In genomic region chr4:121072080-121072835, GRCh38 we compare ENCODE assay signal across 9 cellular contexts. TPM values are rescaled to one million over a fixed set of nuclear protein-coding genes. Genes with fewer than 3 reads are reported as not detected.
A peak's percentile ranks its signal among the peaks of the same experiment; 100 is the strongest.
DNase-seq lines count a peak whose midpoint lies in the region; ATAC-seq and TF ChIP-seq lines count a peak whose summit lies in the region.
"Had no signal": no experiment of that assay in that cellular context is flagged by ENCODE, and none has a peak within 500 bp of the region (broad histone marks: within the 10 kb centered on the region; RNA-seq: fewer than 3 reads in every experiment).

Gene NDNF (minus strand): TSS chr4:121072535. CDS start chr4:121045837, 26,698 bp downstream.

- H3K36me3 ChIP-seq in CD8-positive, alpha-beta memory T cell (ENCODE audit: insufficient read depth, low read length), result no peaks in the 10 kb centered on the region
- H3K36me3 ChIP-seq in lower lobe of right lung, result no peaks in the 10 kb centered on the region

- peak within 1 kb of the TSS in 3 of 8 donors; percentile 23 to 80 (median 56) for H3K27ac Mint-ChIP-seq in CD8-positive, alpha-beta memory T cell

- H3K4me1 Mint-ChIP-seq in CD8-positive, alpha-beta memory T cell, result peaks cover 20 to 32% (median 22%) of the 10 kb centered on the region in 3 donors

- TF ChIP-seq CTCF in WI38 (IDR thresholded peaks at IDR 0.05; ENCODE audit: low read depth, low read length), result no peak
- no peak for TF ChIP-seq CTCF in lower lobe of right lung (IDR thresholded peaks at IDR 0.05)

- H3K4me3 Mint-ChIP-seq in CD8-positive, alpha-beta memory T cell, result peak within 1 kb of the TSS; percentile 80 to 93 (median 87)

- peaks cover 11% of the 10 kb centered on the region for H3K4me1 ChIP-seq in CD8-positive, alpha-beta memory T cell (ENCODE audit: insufficient read depth, low read length)
- peaks cover 5% of the 10 kb centered on the region for H3K4me1 ChIP-seq in lower lobe of right lung

- no peaks in the 10 kb centered on the region for H3K9me3 ChIP-seq in CD8-positive, alpha-beta memory T cell (ENCODE audit: low read length)
- H3K9me3 ChIP-seq in lower lobe of right lung, result no peaks in the 10 kb centered on the region

- POLR2A ChIA-PET in CD8-positive, alpha-beta memory T cell (lab: Charles Lee), result no interaction called here

- intact Hi-C loops in lower lobe of right lung (cut with DNase I), result no loop called here

- H3K27ac ChIP-seq in CD8-positive, alpha-beta memory T cell (ENCODE audit: low read depth, low read length), result no peak within 1 kb of the TSS
- H3K27ac ChIP-seq in lower lobe of right lung, result peak within 1 kb of the TSS; percentile 81

- DNase-seq in CD8-positive, alpha-beta memory T cell, result peak; percentile 34 to 58 (median 39)
- DNase-seq in dermis blood vessel endothelial cell (peak; percentile 40), lower lobe of right lung (peak; percentile 80), amniotic stem cell (lab: John Stamatoyannopoulos, UW) (no peak)
- peak; percentile 20 for DNase-seq in stimulated activated CD8-positive, alpha-beta memory T cell treated with anti-CD3 and anti-CD28 coated beads, Interleukin-12 subunit alpha, Interleukin-12 subunit beta, amount 100 ng/mL, for 1 hour (ENCODE audit: low read depth)

- CTCF ChIA-PET in CD8-positive, alpha-beta memory T cell (lab: Charles Lee), result no interaction called here

- H3K36me3 Mint-ChIP-seq in CD8-positive, alpha-beta memory T cell, result no peaks in the 10 kb centered on the region

- peaks cover 27% of the 10 kb centered on the region for H3K27me3 ChIP-seq in CD8-positive, alpha-beta memory T cell (ENCODE audit: insufficient read depth, low read length, poor library complexity, severe bottlenecking)
- H3K27me3 ChIP-seq in lower lobe of right lung (ENCODE audit: low read depth), result peaks cover 19% of the 10 kb centered on the region

- H3K9me3 Mint-ChIP-seq in CD8-positive, alpha-beta memory T cell, result no peaks in the 10 kb centered on the region

- peak within 1 kb of the TSS; percentile 59 for H3K4me3 ChIP-seq in CD8-positive, alpha-beta memory T cell (ENCODE audit: low read length)
- H3K4me3 ChIP-seq in WI38 (ENCODE audit: low read depth, low read length), result peak within 1 kb of the TSS; percentile 52
- peak within 1 kb of the TSS; percentile 68 for H3K4me3 ChIP-seq in lower lobe of right lung
- H3K4me3 ChIP-seq: K562 had no signal

- ATAC-seq in HG03159 (IDR thresholded peaks at IDR 0.05; ENCODE audit: unreplicated experiment) (peak; percentile 51), lower lobe of right lung (peak; percentile 79 to 90), GM21786 (IDR thresholded peaks at IDR 0.05; ENCODE audit: unreplicated experiment) (no peak)
- ATAC-seq: K562 had no signal

- H3K27me3 Mint-ChIP-seq in CD8-positive, alpha-beta memory T cell, result peaks cover 56 to 77% of the 10 kb centered on the region in 2 donors

RNA-seq across cellular contexts. Expression of gene NDNF, which starts in this region (rescaled TPM):
- total RNA-seq in CD8-positive, alpha-beta memory T cell, result under 1 TPM; 0.13 to 0.18 TPM
- polyA plus RNA-seq in CD8-positive, alpha-beta memory T cell, result not detected
- total RNA-seq in dermis blood vessel endothelial cell, result 4.1 and 6.7 TPM in 2 replicates
- total RNA-seq in lower lobe of right lung, result 108 TPM
- total RNA-seq: K562 had no signal
- polyA plus RNA-seq: K562 had no signal

Comparison
In these comparisons a context has a peak if more than half of its experiments do, and no peak if none do; other contexts are left out.
1. RNA of gene NDNF (total RNA-seq): 108 TPM in lower lobe of right lung (single experiment); 4.1 to 6.7 TPM in dermis blood vessel endothelial cell and 0.13 to 0.18 TPM in CD8-positive, alpha-beta memory T cell; every median in the first group is over 10 times any median in the second.
2. Peak in DNase-seq and H3K4me3 ChIP-seq in CD8-positive, alpha-beta memory T cell; RNA of the gene not detected or under 1 TPM.
3. Peak in every context shown above with its lines, with median percentiles within 50 percentile points of each other: H3K4me3 ChIP-seq.